19 cellular contexts compared by ENCODE assay signal in the genomic region with DNA sequence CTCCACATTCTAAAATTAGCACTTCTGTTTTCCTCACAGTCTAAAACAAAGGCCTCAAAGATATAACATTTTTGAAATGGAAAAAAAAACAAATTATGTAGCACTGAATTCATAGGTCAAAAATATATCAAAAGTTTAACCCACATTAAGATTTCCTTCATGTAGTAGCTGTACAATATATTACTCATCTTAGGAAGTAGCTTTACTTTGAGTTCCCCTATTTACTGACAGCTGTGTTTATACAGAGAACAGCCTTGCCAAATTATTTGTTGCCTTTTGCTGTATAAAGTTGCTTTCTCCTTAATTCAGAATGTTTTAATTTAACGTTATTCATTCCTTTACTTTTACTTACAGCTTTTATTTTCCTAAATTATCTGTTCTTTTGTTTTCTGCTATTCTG.
"Had no signal": no experiment of that assay in that cellular context is flagged by ENCODE, and none has a peak within 500 bp of the region (broad histone marks: within the 10 kb centered on the region; RNA-seq: fewer than 3 reads in every experiment).

No MANE protein-coding gene starts in this region.

- H3K36me3 Mint-ChIP-seq: activated CD4-positive, alpha-beta memory T cell treated with anti-CD3 and anti-CD28 coated beads for 36 hours; activated naive CD8-positive, alpha-beta T cell treated with anti-CD3 and anti-CD28 coated beads for 36 hours; T-cell had no signal

- H3K4me1 ChIP-seq: heart left ventricle, uterus had no signal

- H3K4me3 ChIP-seq: cardiac muscle cell, coronary artery, heart left ventricle, ovary, stomach, uterus had no signal

- H3K4me1 Mint-ChIP-seq: activated naive CD8-positive, alpha-beta T cell treated with anti-CD3 and anti-CD28 coated beads for 36 hours; T-cell had no signal

- H3K36me3 ChIP-seq: cardiac muscle cell, heart left ventricle, ovary, stomach, uterus had no signal

- H3K27ac Mint-ChIP-seq: activated CD4-positive, alpha-beta memory T cell treated with anti-CD3 and anti-CD28 coated beads for 36 hours; activated naive CD8-positive, alpha-beta T cell treated with anti-CD3 and anti-CD28 coated beads for 36 hours; T-cell had no signal

- H3K27me3 Mint-ChIP-seq: activated CD4-positive, alpha-beta memory T cell treated with anti-CD3 and anti-CD28 coated beads for 36 hours; activated naive CD8-positive, alpha-beta T cell treated with anti-CD3 and anti-CD28 coated beads for 36 hours; T-cell had no signal

- H3K9me3 ChIP-seq: ovary, stomach, uterus had no signal

- H3K27me3 ChIP-seq: cardiac muscle cell, heart left ventricle, ovary, stomach, uterus had no signal

- H3K27ac ChIP-seq: cardiac muscle cell, coronary artery, heart left ventricle, ovary, stomach, uterus had no signal

- ATAC-seq: heart left ventricle, left lobe of liver, T-cell had no signal

- H3K9me3 Mint-ChIP-seq: activated CD4-positive, alpha-beta memory T cell treated with anti-CD3 and anti-CD28 coated beads for 36 hours; activated naive CD8-positive, alpha-beta T cell treated with anti-CD3 and anti-CD28 coated beads for 36 hours had no signal

- H3K4me3 Mint-ChIP-seq: activated CD4-positive, alpha-beta memory T cell treated with anti-CD3 and anti-CD28 coated beads for 36 hours; activated naive CD8-positive, alpha-beta T cell treated with anti-CD3 and anti-CD28 coated beads for 36 hours; T-cell had no signal

- DNase-seq: activated CD4-positive, alpha-beta memory T cell treated with anti-CD3 and anti-CD28 coated beads for 36 hours; activated CD4-positive, alpha-beta T cell treated with anti-CD3 and anti-CD28 coated beads for 1 hour; activated gamma-delta T cell; activated naive CD8-positive, alpha-beta T cell treated with anti-CD3 and anti-CD28 coated beads for 36 hours; activated T-cell treated with anti-CD3 and anti-CD28 coated beads, Interleukin-2, amount 50 U/mL, for 48 hours; anterior cingulate cortex; effector CD8-positive, alpha-beta T cell; erythroblast; heart left ventricle; mammary epithelial cell; ovary; stimulated activated CD4-positive, alpha-beta T cell treated with anti-CD3 and anti-CD28 coated beads, Interleukin-4, amount 100 ng/mL, for 24 hours; stomach; T-cell; T1000; uterus had no signal
